In the genomic region with DNA sequence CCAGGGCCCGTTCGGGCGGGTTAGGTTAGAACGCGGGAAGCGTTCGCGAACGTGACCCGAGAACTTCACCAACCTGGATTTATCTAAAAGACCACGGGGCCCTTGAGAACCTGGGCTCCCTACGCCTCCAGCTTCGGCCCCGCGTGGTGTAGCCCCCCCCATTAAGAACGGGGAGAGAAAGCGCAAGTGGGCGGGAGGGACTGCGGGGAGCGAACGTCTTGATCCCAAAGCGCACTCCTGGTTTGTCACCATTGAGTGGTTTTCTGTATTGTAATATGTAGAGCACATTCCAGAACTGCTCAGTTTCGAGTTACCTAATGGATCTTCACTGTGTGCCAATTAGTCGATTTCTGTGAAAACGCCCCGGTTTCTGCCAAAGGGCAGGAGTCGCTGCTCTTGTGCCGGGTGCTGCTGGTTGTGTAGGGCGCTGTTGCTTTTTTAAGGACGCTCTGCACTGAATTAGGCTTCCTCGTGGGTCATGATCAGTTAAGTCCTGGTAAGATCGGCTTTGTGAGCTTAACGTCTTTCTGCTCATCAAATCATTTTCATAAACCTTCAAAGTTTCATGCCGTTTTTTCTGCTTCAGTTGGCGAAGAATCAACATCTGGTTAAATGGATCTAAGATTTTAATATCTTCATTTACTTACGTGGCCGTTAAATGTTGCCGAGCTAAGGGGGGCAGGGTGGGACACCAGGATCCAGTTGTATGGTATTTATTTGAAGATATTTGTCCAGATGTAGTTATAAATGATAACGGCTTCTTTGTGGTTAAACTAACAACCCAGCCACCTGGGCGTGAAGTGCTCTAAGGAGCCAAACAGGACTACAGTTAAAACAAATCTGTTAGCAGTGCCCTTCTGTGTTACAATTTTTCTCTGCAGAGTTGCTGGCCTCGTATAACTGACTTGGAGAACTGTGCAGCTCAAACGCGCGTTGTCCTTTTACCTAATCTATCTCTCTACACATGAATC, we compare ENCODE assay signal across 8 cellular contexts. TPM values are rescaled to one million over a fixed set of nuclear protein-coding genes. Genes with fewer than 3 reads are reported as not detected.
A peak's percentile ranks its signal among the peaks of the same experiment; 100 is the strongest.
DNase-seq lines count a peak whose midpoint lies in the region; ATAC-seq and TF ChIP-seq lines count a peak whose summit lies in the region.

No MANE protein-coding gene starts in this region.

- peak overlapping the region; percentile 92 for H3K9ac ChIP-seq in NT2/D1 (ENCODE audit: insufficient read length, low read depth)
- H3K9ac ChIP-seq in neuronal stem cell (ENCODE audit: low read depth, low read length, poor library complexity): no peak overlapping the region

- H3K23ac ChIP-seq in neuronal stem cell (ENCODE audit: low read depth, low read length, poor library complexity): peak overlapping the region; percentile 87

- no peak for TF ChIP-seq CTCF in C4-2B (conservative IDR thresholded peaks at IDR 0.05)
- TF ChIP-seq CTCF in fibroblast of pulmonary artery (IDR thresholded peaks at IDR 0.05; ENCODE audit: low read length, missing control alignments): peak; percentile 18
- TF ChIP-seq CTCF in thyroid gland (IDR thresholded peaks at IDR 0.05): no peak

- peak overlapping the region; percentile 93 for H2BK5ac ChIP-seq in neuronal stem cell (ENCODE audit: low read length)

- peak; percentile 27 for ATAC-seq in GM19328 (IDR thresholded peaks at IDR 0.05; ENCODE audit: unreplicated experiment)
- ATAC-seq in HG03442 (IDR thresholded peaks at IDR 0.05; ENCODE audit: unreplicated experiment): peak; percentile 46

- DNase-seq in NT2/D1 (ENCODE audit: low read depth, low spot score) (peak; percentile 28), activated T-cell treated with anti-CD3 and anti-CD28 coated beads for 48 hours (ENCODE audit: low read depth) (peak; percentile 52), fibroblast of pulmonary artery (ENCODE audit: low read depth) (peak; percentile 62), neuronal stem cell (ENCODE audit: low spot score) (peak; percentile 70), thyroid gland (peak; percentile 55)

- H3K4me3 ChIP-seq in NT2/D1 (ENCODE audit: insufficient read length, low read depth): peak overlapping the region; percentile 70
- peak overlapping the region; percentile 70 for H3K4me3 ChIP-seq in fibroblast of pulmonary artery (replicated peaks; ENCODE audit: low read depth, low read length)
- peak overlapping the region; percentile 55 to 91 for H3K4me3 ChIP-seq in neuronal stem cell (ENCODE audit: low read length in 2 of 2)
- peak overlapping the region; percentile 28 to 71 (median 41) for H3K4me3 ChIP-seq in thyroid gland (replicated peaks in 1 of 3)

- H2BK15ac ChIP-seq in neuronal stem cell (ENCODE audit: low read length): no peak overlapping the region

- no CpG with 5 or more reads among the region's 44 CpGs for WGBS in neuronal stem cell (ENCODE audit: extremely low coverage in 2 of 2, insufficient read length in 2 of 2, insufficient replicate concordance in 1 of 2), 2 donors
- WGBS in thyroid gland, 2 donors: 1 to 2% methylated on average over 30 to 34 of the region's 44 CpGs

- H4K8ac ChIP-seq in neuronal stem cell (ENCODE audit: low read depth, low read length): no peak overlapping the region

- H3K36me3 ChIP-seq in NT2/D1 (ENCODE audit: insufficient read depth, insufficient read length, low read length) (peaks cover 5% of the 10 kb centered on the region), neuronal stem cell (replicated peaks in 1 of 2; ENCODE audit: control insufficient read depth in 2 of 2, insufficient read depth in 2 of 2, low read length in 2 of 2) (peaks cover 2 to 23% of the 10 kb centered on the region in 2 donors), thyroid gland (peaks cover 0 to 3% of the 10 kb centered on the region in 2 donors)

- H3K14ac ChIP-seq in neuronal stem cell (ENCODE audit: low read length): peak overlapping the region; percentile 76

- no peaks in the 10 kb centered on the region for H3K4me1 ChIP-seq in NT2/D1 (ENCODE audit: insufficient read depth, insufficient read length)
- H3K4me1 ChIP-seq in neuronal stem cell (ENCODE audit: control insufficient read depth in 2 of 2, insufficient read depth in 1 of 2, low read depth in 1 of 2, low read length in 2 of 2): peaks cover 6 to 7% of the 10 kb centered on the region in 2 donors
- H3K4me1 ChIP-seq in thyroid gland: peaks cover 4 to 16% of the 10 kb centered on the region in 2 donors

- no peaks in the 10 kb centered on the region for H3K9me3 ChIP-seq in NT2/D1 (ENCODE audit: insufficient read depth, low read length)
- H3K9me3 ChIP-seq in neuronal stem cell (replicated peaks in 1 of 2; ENCODE audit: control insufficient read depth in 2 of 2, insufficient read depth in 1 of 2, low read depth in 1 of 2, low read length in 2 of 2): no peaks in the 10 kb centered on the region
- no peaks in the 10 kb centered on the region for H3K9me3 ChIP-seq in thyroid gland

- peak overlapping the region; percentile 90 for H3K4me2 ChIP-seq in neuronal stem cell (ENCODE audit: insufficient read depth, low read length, poor library complexity, severe bottlenecking)

- intact Hi-C loops in thyroid gland (cut with DNase I): loop anchor here (2.0 to 10.0 kb wide), 2 partner anchors 120 to 232 kb away; partner anchors contain the start of gene TMEM131L

- peak overlapping the region; percentile 95 for H3K18ac ChIP-seq in neuronal stem cell (ENCODE audit: low read length)

- peak overlapping the region; percentile 83 for H2AFZ ChIP-seq in neuronal stem cell (ENCODE audit: low read length)

- H3K79me1 ChIP-seq in neuronal stem cell (ENCODE audit: low read depth, low read length): no peaks in the 10 kb centered on the region

- H2AK5ac ChIP-seq in neuronal stem cell (ENCODE audit: low read depth, low read length): no peak overlapping the region

- H2BK12ac ChIP-seq in neuronal stem cell (ENCODE audit: low read length): no peak overlapping the region

- no peak overlapping the region for H4K91ac ChIP-seq in neuronal stem cell (ENCODE audit: low read depth, low read length, poor library complexity)

- H2BK120ac ChIP-seq in neuronal stem cell (ENCODE audit: low read depth, low read length): peak overlapping the region; percentile 94

- H3K27me3 ChIP-seq in NT2/D1 (ENCODE audit: insufficient read depth, insufficient read length) (no peaks in the 10 kb centered on the region), neuronal stem cell (ENCODE audit: control insufficient read depth in 3 of 3, insufficient read depth in 3 of 3, low read depth in 1 of 3, low read length in 3 of 3) (no peaks in the 10 kb centered on the region), thyroid gland (no peaks in the 10 kb centered on the region)

- no peak for TF ChIP-seq POLR2A in thyroid gland (IDR thresholded peaks at IDR 0.05)

- H3K27ac ChIP-seq in C4-2B: peak overlapping the region; percentile 89
- peak overlapping the region; percentile 86 for H3K27ac ChIP-seq in neuronal stem cell (replicated peaks; ENCODE audit: low read length)
- H3K27ac ChIP-seq in thyroid gland: peak overlapping the region in 1 of 3 donors; percentile 28

- H3K4ac ChIP-seq in neuronal stem cell (ENCODE audit: low read length): no peak overlapping the region

RNA-seq across cellular contexts. Expression of gene MND1, which starts 0.8 kb away (rescaled TPM):
- polyA plus RNA-seq in neuronal stem cell (2013, experiment 1 of 2): 45.7 TPM
- polyA plus RNA-seq in neuronal stem cell (2013, experiment 2 of 2): 51.7 TPM
- total RNA-seq in thyroid gland: 1 to 10 TPM in 1 of 4 donors, under 1 TPM in 1, not detected in 2; 0.89 to 1.6 TPM
